ENCODE assay signal across 8 cellular contexts in the genomic region with DNA sequence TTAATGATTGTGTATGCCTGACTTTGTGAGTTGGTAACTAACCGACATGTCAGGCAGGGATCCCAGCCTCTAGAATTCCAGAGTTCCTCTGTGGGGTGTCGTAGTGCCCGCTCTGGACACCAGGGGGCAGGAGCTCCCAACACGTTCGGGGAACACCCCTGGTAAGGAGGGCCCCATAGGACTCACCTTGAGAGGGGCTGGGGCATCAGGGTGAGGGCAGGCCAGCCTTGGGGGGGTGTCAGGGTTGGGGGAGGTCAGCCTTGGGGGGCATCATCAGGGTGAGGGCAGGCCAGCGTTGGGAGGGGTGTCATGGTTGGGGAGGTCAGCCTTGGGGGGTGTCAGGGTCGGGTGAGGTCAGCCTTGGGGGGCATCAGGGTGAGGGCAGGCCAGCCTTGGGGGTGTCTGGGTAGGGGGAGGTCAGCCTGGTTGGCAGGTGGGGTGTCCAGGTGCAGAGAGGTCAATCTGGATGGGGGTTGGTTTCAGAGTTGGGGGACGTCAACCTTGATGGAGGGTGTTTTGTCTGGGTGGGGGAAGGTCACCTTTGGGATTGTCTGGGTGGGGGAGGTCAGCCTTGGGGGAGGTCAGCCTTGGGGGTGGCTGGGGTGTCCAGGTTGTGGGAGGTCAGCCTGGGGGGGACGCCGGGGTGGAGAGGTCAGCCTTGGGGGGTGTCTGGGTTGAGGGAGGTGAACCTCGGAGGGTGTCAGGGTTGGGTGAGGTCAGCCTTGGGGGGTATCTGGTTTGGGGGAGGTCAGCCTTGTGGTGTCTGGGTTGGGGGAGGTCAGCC. TPM values are rescaled to one million over a fixed set of nuclear protein-coding genes. Genes with fewer than 3 reads are reported as not detected.
DNase-seq lines count a peak whose midpoint lies in the region; ATAC-seq and TF ChIP-seq lines count a peak whose summit lies in the region.

No MANE protein-coding gene starts in this region.

- H3K27me3 ChIP-seq in CD8-positive, alpha-beta T cell (ENCODE audit: insufficient read depth, low read length) = no peaks in the 10 kb centered on the region
- no peaks in the 10 kb centered on the region for H3K27me3 ChIP-seq in heart left ventricle
- H3K27me3 ChIP-seq in gastrocnemius medialis = no peaks in the 10 kb centered on the region

- DNase-seq in CD8-positive, alpha-beta T cell = peak; percentile 57 to 83 (median 66)
- DNase-seq in HK-2 (ENCODE audit: unreplicated experiment) (peak; percentile 70), SK-MEL-5 (ENCODE audit: low read depth, low spot score) (peak; percentile 54), heart left ventricle (peak in 4 of 5 donors; percentile 65 to 77 (median 69)), gastrocnemius medialis (peak; percentile 40 to 73), NCI-H187 treated with DMSO at 0.1 percent for 48 hours (lab: John Stamatoyannopoulos, UW) (no peak)
- DNase-seq in activated naive CD4-positive, alpha-beta T cell treated with anti-CD3 and anti-CD28 coated beads, Interleukin-2, amount 50 U/mL, for 16 hours = peak; percentile 75

- H3K4me3 Mint-ChIP-seq in CD8-positive, alpha-beta T cell = no peak overlapping the region

- no peak for TF ChIP-seq POLR2A in heart left ventricle (IDR thresholded peaks at IDR 0.05)
- TF ChIP-seq POLR2A in gastrocnemius medialis (IDR thresholded peaks at IDR 0.05) = no peak

- H3K36me3 Mint-ChIP-seq in CD8-positive, alpha-beta T cell = peaks cover 30% of the 10 kb centered on the region

- no peak overlapping the region for H3K27ac Mint-ChIP-seq in CD8-positive, alpha-beta T cell

- H3K4me3 ChIP-seq in CD8-positive, alpha-beta T cell (ENCODE audit: low read depth, low read length) = no peak overlapping the region
- no peak overlapping the region for H3K4me3 ChIP-seq in heart left ventricle
- H3K4me3 ChIP-seq in gastrocnemius medialis = no peak overlapping the region

- intact Hi-C loops in CD8-positive, alpha-beta T cell (cut with DNase I, micrococcal nuclease) = loop anchor here (1.0 to 5.0 kb wide), 6 partner anchors 27 to 168 kb away; a partner anchor contains a TSS
- intact Hi-C loops in heart left ventricle (cut with DNase I) = loop anchor here (1.0 to 10.0 kb wide), 7 partner anchors 48 to 88 kb away; a partner anchor contains a TSS
- intact Hi-C loops in gastrocnemius medialis (cut with DNase I; ENCODE audit: low total_unique reads) = loop anchor here (1.0 to 10.0 kb wide), 2 partner anchors 87 to 168 kb away; a partner anchor contains a TSS

- no peaks in the 10 kb centered on the region for H3K9me3 Mint-ChIP-seq in CD8-positive, alpha-beta T cell

- in situ Hi-C loops in SK-MEL-5 (cut with HindIII; ENCODE audit: low pct_unique_long_range_greater_than_20kb, low sequenced_read_pairs) (no loop called here), gastrocnemius medialis (cut with MboI; ENCODE audit: low sequenced_read_pairs in 4 of 4) (loop anchor here (5.0 to 10.0 kb wide), 3 partner anchors 78 to 88 kb away; a partner anchor contains a TSS)

- H3K36me3 ChIP-seq in CD8-positive, alpha-beta T cell (ENCODE audit: insufficient read depth, low read length) = no peaks in the 10 kb centered on the region
- H3K36me3 ChIP-seq in heart left ventricle = peaks cover 0 to 46% (median 26%) of the 10 kb centered on the region in 9 donors
- peaks cover 0 to 14% of the 10 kb centered on the region in 2 donors for H3K36me3 ChIP-seq in gastrocnemius medialis

- peaks cover 4% of the 10 kb centered on the region for H3K4me1 ChIP-seq in CD8-positive, alpha-beta T cell (ENCODE audit: insufficient read depth, low read length)
- peaks cover 0 to 7% (median under 1%) of the 10 kb centered on the region in 12 donors for H3K4me1 ChIP-seq in heart left ventricle
- H3K4me1 ChIP-seq in gastrocnemius medialis = peaks cover 5 to 10% of the 10 kb centered on the region in 2 donors

- H3K9me3 ChIP-seq in CD8-positive, alpha-beta T cell (ENCODE audit: low read length) = no peaks in the 10 kb centered on the region
- H3K9me3 ChIP-seq in heart left ventricle (no peaks in the 10 kb centered on the region), gastrocnemius medialis (no peaks in the 10 kb centered on the region)

- no peak overlapping the region for H3K27ac ChIP-seq in CD8-positive, alpha-beta T cell (ENCODE audit: low read depth, low read length)
- H3K27ac ChIP-seq in heart left ventricle (peak overlapping the region in 1 of 12 donors; percentile 2), gastrocnemius medialis (no peak overlapping the region)

- 46 to 62% (median 57%) methylated on average over 7 to 11 of the region's 11 CpGs for WGBS in heart left ventricle, 4 donors

- POLR2A ChIA-PET in CD8-positive, alpha-beta T cell (lab: Charles Lee) = no interaction called here

- H3K27me3 Mint-ChIP-seq in CD8-positive, alpha-beta T cell (ENCODE audit: low read depth) = no peaks in the 10 kb centered on the region

- CTCF ChIA-PET in CD8-positive, alpha-beta T cell (lab: Charles Lee) = interaction anchor here (10.5 kb wide), 1 partner anchor 86 kb away, joined by 139 read pairs; no protein-coding TSS in a partner anchor

- H3K4me1 Mint-ChIP-seq in CD8-positive, alpha-beta T cell (ENCODE audit: low read depth) = no peaks in the 10 kb centered on the region

- peak; percentile 100 for ATAC-seq in CD8-positive, alpha-beta T cell
- ATAC-seq in heart left ventricle (peak; percentile 53 to 82 (median 79)), gastrocnemius medialis (peak; percentile 66 to 86), GM18870 (IDR thresholded peaks at IDR 0.05; ENCODE audit: unreplicated experiment) (no peak)

- peak; percentile 73 for TF ChIP-seq CTCF in CD8-positive, alpha-beta T cell (IDR thresholded peaks at IDR 0.05)
- TF ChIP-seq CTCF in heart left ventricle (IDR thresholded peaks at IDR 0.05) (peak; percentile 67 to 92 (median 77)), gastrocnemius medialis (IDR thresholded peaks at IDR 0.05 in 4 of 5, conservative IDR thresholded peaks at IDR 0.05 in 1 of 5) (peak; percentile 86 to 94 (median 91))

RNA-seq across cellular contexts. Expression of a gene that starts 45.6 kb away (rescaled TPM):
- total RNA-seq in CD8-positive, alpha-beta T cell = 10 to 100 TPM; 64.0 to 69.2 TPM
- 56.5 and 66.3 TPM in 2 replicates for total RNA-seq in SK-MEL-5 (2014; rRNA removed; shearing (Covaris generic))
- polyA plus RNA-seq in SK-MEL-5 (2015; cell fraction: cytosol; rRNA removed) = 213 and 222 TPM in 2 replicates
- 458 and 599 TPM in 2 replicates for polyA plus RNA-seq in SK-MEL-5 (2015; cell fraction: nucleus; rRNA removed)
- total RNA-seq in heart left ventricle = 100 to 1,000 TPM; 117 to 203 (median 157) TPM
- 100 to 1,000 TPM; 111 to 148 TPM for polyA plus RNA-seq in heart left ventricle
- 100 to 1,000 TPM; 112 to 154 (median 132) TPM for total RNA-seq in gastrocnemius medialis

RNA-seq across cellular contexts. Expression of a gene that starts 59.6 kb away (rescaled TPM):
- total RNA-seq in CD8-positive, alpha-beta T cell = 10 to 100 TPM; 16.6 to 20.2 TPM
- total RNA-seq in SK-MEL-5 (2014; rRNA removed; shearing (Covaris generic)) = 8.2 and 13.9 TPM in 2 replicates
- 12.2 and 23.2 TPM in 2 replicates for polyA plus RNA-seq in SK-MEL-5 (2015; cell fraction: cytosol; rRNA removed)
- 5.9 and 8.1 TPM in 2 replicates for polyA plus RNA-seq in SK-MEL-5 (2015; cell fraction: nucleus; rRNA removed)
- total RNA-seq in heart left ventricle (10 to 100 TPM; 11.4 to 22.2 (median 18.4) TPM), gastrocnemius medialis (10 to 100 TPM in 1 of 4 donors, 1 to 10 TPM in 3; 1.2 to 12.5 (median 3.6) TPM)
- polyA plus RNA-seq in heart left ventricle = 10 to 100 TPM in 1 of 2 donors, 1 to 10 TPM in 1; 4.1 to 15.3 TPM
